ENCODE assay signal across 8 cellular contexts in the genomic region with DNA sequence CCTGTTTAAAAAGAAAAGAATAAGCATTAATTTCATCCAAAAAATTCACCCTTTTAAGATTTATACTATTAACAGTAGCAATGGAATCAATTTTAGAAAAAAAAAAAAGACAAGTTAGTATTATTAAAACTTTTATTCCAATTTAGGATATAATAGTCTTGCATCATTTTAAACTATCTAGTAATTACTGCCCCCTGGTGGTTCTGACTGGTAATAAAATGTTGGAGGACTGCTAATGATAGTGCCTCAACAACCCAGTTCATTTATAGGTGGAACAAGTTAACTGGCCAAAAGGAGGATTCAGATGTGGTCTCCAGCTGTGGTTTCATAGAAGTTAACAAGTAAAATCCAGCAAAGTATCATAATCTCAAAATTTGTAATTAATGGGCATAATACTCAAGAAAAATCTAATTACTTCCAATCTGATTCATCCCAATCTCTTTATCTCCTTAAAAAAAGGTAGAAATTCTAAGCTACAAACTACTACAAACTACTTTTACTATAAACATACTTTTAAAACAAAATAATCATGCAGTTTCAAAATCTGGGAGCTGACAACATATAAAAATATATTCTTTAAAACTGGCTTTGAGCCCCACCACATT. TPM values are rescaled to one million over a fixed set of nuclear protein-coding genes. Genes with fewer than 3 reads are reported as not detected.
A peak's percentile ranks its signal among the peaks of the same experiment; 100 is the strongest.
DNase-seq lines count a peak whose midpoint lies in the region; ATAC-seq and TF ChIP-seq lines count a peak whose summit lies in the region.

No MANE protein-coding gene starts in this region.

- no peak overlapping the region for H3K4me3 Mint-ChIP-seq in stimulated activated naive B cell treated with anti-CD40 and anti-IgM and Interleukin-4, amounts not matched to agents 10 μg/mL and 1 μg/mL and 100 μg/mL, for 72 hours

- H3K4me1 ChIP-seq in cardiac muscle cell (ENCODE audit: low read depth) (no peaks in the 10 kb centered on the region), SJCRH30 (no peaks in the 10 kb centered on the region), breast epithelium (no peaks in the 10 kb centered on the region)

- no peak for ATAC-seq in Right ventricle myocardium inferior
- peak; percentile 69 to 75 for ATAC-seq in stimulated activated naive B cell treated with anti-CD40 and anti-IgM and Interleukin-4, amounts not matched to agents 10 μg/mL and 1 μg/mL and 100 μg/mL, for 72 hours (replicated peaks)

- no peak overlapping the region for H3K27ac Mint-ChIP-seq in stimulated activated naive B cell treated with anti-CD40 and anti-IgM and Interleukin-4, amounts not matched to agents 10 μg/mL and 1 μg/mL and 100 μg/mL, for 72 hours

- H3K9me3 ChIP-seq in cardiac muscle cell (ENCODE audit: low read depth) (no peaks in the 10 kb centered on the region), SJCRH30 (replicated peaks) (no peaks in the 10 kb centered on the region), breast epithelium (no peaks in the 10 kb centered on the region)

- H3K27me3 ChIP-seq in cardiac muscle cell, result no peaks in the 10 kb centered on the region
- no peaks in the 10 kb centered on the region for H3K27me3 ChIP-seq in H7 (ENCODE audit: control insufficient read depth, insufficient read depth, low read length)
- H3K27me3 ChIP-seq in SJCRH30, result no peaks in the 10 kb centered on the region
- H3K27me3 ChIP-seq in breast epithelium, result no peaks in the 10 kb centered on the region
- no peaks in the 10 kb centered on the region for H3K27me3 ChIP-seq in kidney epithelial cell (ENCODE audit: control insufficient read depth, insufficient read depth, low read length)

- peaks cover 27 to 36% of the 10 kb centered on the region in 2 donors for H3K36me3 Mint-ChIP-seq in stimulated activated naive B cell treated with anti-CD40 and anti-IgM and Interleukin-4, amounts not matched to agents 10 μg/mL and 1 μg/mL and 100 μg/mL, for 72 hours

- H3K27me3 Mint-ChIP-seq in stimulated activated naive B cell treated with anti-CD40 and anti-IgM and Interleukin-4, amounts not matched to agents 10 μg/mL and 1 μg/mL and 100 μg/mL, for 72 hours, result no peaks in the 10 kb centered on the region

- TF ChIP-seq POLR2A in breast epithelium (IDR thresholded peaks at IDR 0.05), result no peak

- H3K27ac ChIP-seq in cardiac muscle cell (no peak overlapping the region), SJCRH30 (no peak overlapping the region), breast epithelium (no peak overlapping the region)

- peak; percentile 62 for TF ChIP-seq CTCF in cardiac muscle cell (IDR thresholded peaks at IDR 0.05; ENCODE audit: low read depth, low read length)
- peak; percentile 49 to 59 (median 50) for TF ChIP-seq CTCF in breast epithelium (IDR thresholded peaks at IDR 0.05)
- TF ChIP-seq CTCF in kidney epithelial cell (IDR thresholded peaks at IDR 0.05; ENCODE audit: insufficient read depth, low read length, poor library complexity, severe bottlenecking), result peak; percentile 52

- no peaks in the 10 kb centered on the region for H3K9me3 Mint-ChIP-seq in stimulated activated naive B cell treated with anti-CD40 and anti-IgM and Interleukin-4, amounts not matched to agents 10 μg/mL and 1 μg/mL and 100 μg/mL, for 72 hours

- DNase-seq in cardiac muscle cell (ENCODE audit: low read depth in 1 of 2, low spot score in 1 of 2) (peak; percentile 70 to 81), Right ventricle myocardium inferior (ENCODE audit: missing footprints) (no peak), H7 (peak; percentile 26), LoVo (ENCODE audit: low spot score) (peak; percentile 52), SJCRH30 (peak; percentile 30 to 74), breast epithelium (ENCODE audit: low spot score in 2 of 2) (peak in 1 of 2 donors; percentile 18), kidney epithelial cell (ENCODE audit: low read depth) (no peak)
- DNase-seq in stimulated activated naive B cell treated with anti-CD40 and anti-IgM and Interleukin-4, amounts not matched to agents 10 μg/mL and 1 μg/mL and 100 μg/mL, for 72 hours, result peak; percentile 19

- intact Hi-C loops in Right ventricle myocardium inferior (cut with DNase I), result loop anchor here (10.0 kb wide), 1 partner anchor 280 kb away; no protein-coding TSS in a partner anchor
- intact Hi-C loops in breast epithelium (cut with DNase I; ENCODE audit: low total_unique reads), result no loop called here

- H3K4me1 Mint-ChIP-seq in stimulated activated naive B cell treated with anti-CD40 and anti-IgM and Interleukin-4, amounts not matched to agents 10 μg/mL and 1 μg/mL and 100 μg/mL, for 72 hours, result peaks cover 4 to 11% of the 10 kb centered on the region in 2 donors

- H3K4me3 ChIP-seq in cardiac muscle cell (no peak overlapping the region), H7 (ENCODE audit: insufficient read depth, low read depth, low read length) (no peak overlapping the region), SJCRH30 (no peak overlapping the region), breast epithelium (no peak overlapping the region), kidney epithelial cell (ENCODE audit: low read depth, low read length) (no peak overlapping the region)

- peaks cover 18% of the 10 kb centered on the region for H3K36me3 ChIP-seq in cardiac muscle cell
- H3K36me3 ChIP-seq in H7 (replicated peaks; ENCODE audit: control insufficient read depth, insufficient read depth, low read length), result no peaks in the 10 kb centered on the region; the same call in none of the 2 replicates
- peaks cover 9% of the 10 kb centered on the region for H3K36me3 ChIP-seq in SJCRH30
- peaks cover 6% of the 10 kb centered on the region for H3K36me3 ChIP-seq in breast epithelium
- no peaks in the 10 kb centered on the region for H3K36me3 ChIP-seq in kidney epithelial cell (ENCODE audit: control insufficient read depth, insufficient read depth, low read length)

RNA-seq across cellular contexts. Expression of a gene that starts 30.7 kb away (rescaled TPM):
- total RNA-seq in cardiac muscle cell, result 0.56 and 0.95 TPM in 2 replicates
- polyA plus RNA-seq in cardiac muscle cell, result not detected in 2 replicates
- 1.9 TPM for total RNA-seq in Right ventricle myocardium inferior
- total RNA-seq in H7 (2014; rRNA removed; shearing (Covaris generic)), result 0.07 and 0.35 TPM in 2 replicates
- not detected in 2 replicates for total RNA-seq in SJCRH30 (2014; rRNA removed; shearing (Covaris generic))
- 1 to 10 TPM in 1 of 3 donors, under 1 TPM in 2; 0.80 to 1.9 (median 0.98) TPM for total RNA-seq in breast epithelium
- total RNA-seq in kidney epithelial cell, result not detected in 2 replicates

RNA-seq across cellular contexts. Expression of a gene that starts 50.2 kb away (rescaled TPM):
- total RNA-seq in cardiac muscle cell (39.6 and 48.0 TPM in 2 replicates), Right ventricle myocardium inferior (31.2 TPM), breast epithelium (10 to 100 TPM; 64.6 to 85.9 (median 79.6) TPM), kidney epithelial cell (93.3 and 101 TPM in 2 replicates)
- polyA plus RNA-seq in cardiac muscle cell, result 51.6 and 56.9 TPM in 2 replicates
- total RNA-seq in H7 (2014; rRNA removed; shearing (Covaris generic)), result 53.3 and 68.5 TPM in 2 replicates
- 49.7 and 55.4 TPM in 2 replicates for total RNA-seq in SJCRH30 (2014; rRNA removed; shearing (Covaris generic))

RNA-seq across cellular contexts. Expression of a gene that starts 51.0 kb away (rescaled TPM):
- total RNA-seq in cardiac muscle cell (23.9 and 33.5 TPM in 2 replicates), Right ventricle myocardium inferior (4.6 TPM), breast epithelium (10 to 100 TPM in 1 of 3 donors, 1 to 10 TPM in 2; 4.3 to 10.8 (median 6.3) TPM), kidney epithelial cell (1.9 and 2.4 TPM in 2 replicates)
- polyA plus RNA-seq in cardiac muscle cell, result 81.2 and 117 TPM in 2 replicates
- total RNA-seq in H7 (2014; rRNA removed; shearing (Covaris generic)), result 6.5 and 8.3 TPM in 2 replicates
- total RNA-seq in SJCRH30 (2014; rRNA removed; shearing (Covaris generic)), result 0.23 and 0.40 TPM in 2 replicates

Comparison
In these comparisons a context has a peak if more than half of its experiments do, and no peak if none do; other contexts are left out.
1. DNase-seq: peak in cardiac muscle cell (2 of 2), H7 (single experiment), LoVo (single experiment), SJCRH30 (2 of 2) and stimulated activated naive B cell treated with anti-CD40 and anti-IgM and Interleukin-4, amounts not matched to agents 10 μg/mL and 1 μg/mL and 100 μg/mL, for 72 hours (single experiment); none in Right ventricle myocardium inferior (single experiment) and kidney epithelial cell (single experiment).
2. Peak in every context shown above with its lines, with median percentiles within 50 percentile points of each other: CTCF ChIP-seq.